ENCODE assay signal across 1 cellular context in genomic region chr3:121720163-121720562, GRCh38.
TF ChIP-seq lines count a peak whose summit lies in the region.

No MANE protein-coding gene starts in this region.

TF ChIP-seq in HepG2, 621 proteins besides CTCF, POLR2A, EP300 and RAD21:
- no peak for TF ChIP-seq RORA (CRISPR knock-in tag; IDR thresholded peaks at IDR 0.05)
- no peak for TF ChIP-seq SNAPC2 (CRISPR knock-in tag; IDR thresholded peaks at IDR 0.05)
- no peak for TF ChIP-seq THRA (CRISPR knock-in tag; IDR thresholded peaks at IDR 0.05; ENCODE audit: borderline replicate concordance)
- no peak for TF ChIP-seq NR2C2 (CRISPR knock-in tag; IDR thresholded peaks at IDR 0.05; ENCODE audit: borderline replicate concordance)
- no peak for TF ChIP-seq TAF15 (IDR thresholded peaks at IDR 0.05; ENCODE audit: low read depth, low read length, poor library complexity, severe bottlenecking)
- TF ChIP-seq SAP130 (CRISPR knock-in tag; IDR thresholded peaks at IDR 0.05; ENCODE audit: low read depth) = no peak
- TF ChIP-seq ONECUT2 (CRISPR knock-in tag; IDR thresholded peaks at IDR 0.05) = no peak
- TF ChIP-seq TARDBP (CRISPR knock-in tag; IDR thresholded peaks at IDR 0.05) = no peak
- TF ChIP-seq ZNF282 (IDR thresholded peaks at IDR 0.05; ENCODE audit: partially characterized antibody) = no peak
- TF ChIP-seq RXRA (CRISPR knock-in tag; IDR thresholded peaks at IDR 0.05) = no peak
- no peak for TF ChIP-seq REL (CRISPR knock-in tag; conservative IDR thresholded peaks at IDR 0.05)
- TF ChIP-seq BATF2 (CRISPR knock-in tag; IDR thresholded peaks at IDR 0.05) = no peak
- TF ChIP-seq ZNF891 (CRISPR knock-in tag; IDR thresholded peaks at IDR 0.05) = no peak
- no peak for TF ChIP-seq GATA4 (IDR thresholded peaks at IDR 0.05; ENCODE audit: borderline replicate concordance, low read depth)
- TF ChIP-seq PAX8 (CRISPR knock-in tag; IDR thresholded peaks at IDR 0.05; ENCODE audit: borderline replicate concordance) = no peak
- TF ChIP-seq ZBTB44 (CRISPR knock-in tag; IDR thresholded peaks at IDR 0.05) = no peak
TF ChIP-seq in HepG2: peak in this region for 0.
